1 cellular context compared by ENCODE assay signal in the genomic region with DNA sequence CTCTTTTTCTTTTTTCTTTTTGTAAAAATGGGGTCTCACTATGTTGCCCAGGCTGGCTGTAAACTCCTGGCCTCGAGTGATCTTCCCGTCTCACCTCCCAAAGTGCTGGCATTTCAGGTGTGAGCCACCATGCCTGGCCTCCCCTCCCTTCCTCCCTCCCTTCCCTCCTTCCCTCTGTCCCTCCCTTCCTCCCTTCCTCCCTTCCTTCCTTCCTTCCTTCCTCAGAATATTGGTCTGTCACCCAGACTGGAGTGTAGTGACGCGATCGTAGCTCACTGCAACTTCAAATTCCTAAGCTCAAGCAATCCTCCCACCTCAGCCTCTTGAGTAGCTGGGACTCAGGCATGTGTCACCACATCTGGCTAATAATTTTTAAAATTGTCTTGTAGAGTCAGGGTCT.
TF ChIP-seq lines count a peak whose summit lies in the region.

No MANE protein-coding gene starts in this region.

TF ChIP-seq in endothelial cell of umbilical vein, 7 proteins besides CTCF, POLR2A, EP300 and RAD21:
- TF ChIP-seq POLR2AphosphoS5 (IDR thresholded peaks at IDR 0.05; ENCODE audit: insufficient read depth, low read depth, low read length) (no peak), FOS (IDR thresholded peaks at IDR 0.05; ENCODE audit: borderline replicate concordance, insufficient read depth, low read length) (no peak), JUN (IDR thresholded peaks at IDR 0.05; ENCODE audit: borderline replicate concordance, insufficient read depth, insufficient read length, low read depth) (no peak), MYC (IDR thresholded peaks at IDR 0.05; ENCODE audit: low read depth, low read length) (no peak), EZH2 (IDR thresholded peaks at IDR 0.05; ENCODE audit: borderline replicate concordance, low read depth, low read length, severe bottlenecking) (no peak), MAX (IDR thresholded peaks at IDR 0.05; ENCODE audit: insufficient read depth, insufficient read length) (no peak), GATA2 (IDR thresholded peaks at IDR 0.05; ENCODE audit: insufficient read depth, insufficient read length, low read depth, low read length) (no peak)
